24 cellular contexts compared by ENCODE assay signal in the genomic region with DNA sequence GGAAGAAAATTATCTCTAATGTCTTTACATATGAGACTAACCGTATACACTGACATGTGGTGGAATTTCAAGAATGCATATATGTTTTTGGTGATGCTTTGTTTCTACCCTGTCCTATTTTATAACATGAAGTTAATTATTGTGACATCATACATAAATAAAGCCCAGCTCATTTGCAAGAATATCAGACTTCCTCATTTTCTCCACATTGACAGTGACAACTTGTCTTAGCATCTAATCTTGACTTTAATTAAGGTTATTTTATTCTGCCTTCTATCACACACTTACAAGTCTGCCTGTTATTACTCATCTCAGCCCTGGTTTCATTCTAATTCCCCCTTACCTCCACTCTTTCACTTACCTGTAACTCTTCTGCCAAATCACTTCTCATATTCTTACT.
"Had no signal": no experiment of that assay in that cellular context is flagged by ENCODE, and none has a peak within 500 bp of the region (broad histone marks: within the 10 kb centered on the region; RNA-seq: fewer than 3 reads in every experiment).

No MANE protein-coding gene starts in this region.

- H3K36me3 Mint-ChIP-seq: activated naive CD8-positive, alpha-beta T cell treated with anti-CD3 and anti-CD28 coated beads, Interleukin-2, amount 10 ng/mL, durations not matched to agents 7 days and 5 days; T-cell; WTC11 had no signal

- ATAC-seq: activated CD8-positive, alpha-beta T cell treated with anti-CD3 and anti-CD28 coated beads, Interleukin-2, amount 10 ng/mL, durations not matched to agents 7 days and 5 days; T-cell; WTC11 had no signal

- H3K9me3 Mint-ChIP-seq: activated naive CD8-positive, alpha-beta T cell treated with anti-CD3 and anti-CD28 coated beads, Interleukin-2, amount 10 ng/mL, durations not matched to agents 7 days and 5 days; T-cell had no signal

- DNase-seq: activated CD4-positive, alpha-beta T cell treated with anti-CD3 and anti-CD28 coated beads for 48 hours; activated CD4-positive, alpha-beta T cell treated with anti-CD3 and anti-CD28 coated beads, Interleukin-2, amount 50 U/mL, for 4 hours; activated CD4-positive, CD25-positive, alpha-beta regulatory T cell treated with anti-CD3 and anti-CD28 coated beads, Interleukin-2, amount 50 U/mL, for 72 hours; activated CD8-positive, alpha-beta memory T cell treated with anti-CD3 and anti-CD28 coated beads, Interleukin-2, amount 50 U/mL, for 48 hours; activated CD8-positive, alpha-beta T cell treated with anti-CD3 and anti-CD28 coated beads, Interleukin-2, amount 10 ng/mL, durations not matched to agents 7 days and 5 days; activated naive CD4-positive, alpha-beta T cell treated with anti-CD3 and anti-CD28 coated beads, Interleukin-2, amount 50 U/mL, for 16 hours; activated naive CD8-positive, alpha-beta T cell treated with anti-CD3 and anti-CD28 coated beads, Interleukin-2, amount 10 ng/mL, durations not matched to agents 7 days and 5 days; activated T-cell treated with anti-CD3 and anti-CD28 coated beads, Interleukin-2, amount 50 U/mL, for 1 hour; adrenal gland; anterior cingulate cortex; MM.1S; NCI-H1092 treated with DMSO at 0.1 percent for 48 hours; NCI-H1417 treated with DMSO at 0.1 percent for 48 hours; NCI-H187; NCI-H2081; NCI-H510A treated with DMSO at 0.1 percent for 48 hours; NCI-H69; NK-92 treated with Interleukin-12 subunit alpha and Interleukin-12 subunit beta, amount 100 ng/mL, for 24 hours; PC-9; SIG-M5; T-cell; T-helper 2 cell; T1000 had no signal

- H3K27ac Mint-ChIP-seq: activated CD8-positive, alpha-beta T cell treated with anti-CD3 and anti-CD28 coated beads, Interleukin-2, amount 10 ng/mL, durations not matched to agents 7 days and 5 days; activated naive CD8-positive, alpha-beta T cell treated with anti-CD3 and anti-CD28 coated beads, Interleukin-2, amount 10 ng/mL, durations not matched to agents 7 days and 5 days; T-cell; WTC11 had no signal

- H3K4me3 Mint-ChIP-seq: activated CD8-positive, alpha-beta T cell treated with anti-CD3 and anti-CD28 coated beads, Interleukin-2, amount 10 ng/mL, durations not matched to agents 7 days and 5 days; activated naive CD8-positive, alpha-beta T cell treated with anti-CD3 and anti-CD28 coated beads, Interleukin-2, amount 10 ng/mL, durations not matched to agents 7 days and 5 days; T-cell; WTC11 had no signal

- H3K4me1 Mint-ChIP-seq: activated naive CD8-positive, alpha-beta T cell treated with anti-CD3 and anti-CD28 coated beads, Interleukin-2, amount 10 ng/mL, durations not matched to agents 7 days and 5 days; T-cell; WTC11 had no signal
